ENCODE assay signal across 8 cellular contexts in genomic region chr9:92668746-92669526, GRCh38. TPM values are rescaled to one million over a fixed set of nuclear protein-coding genes. Genes with fewer than 3 reads are reported as not detected.
DNase-seq lines count a peak whose midpoint lies in the region; ATAC-seq, FAIRE-seq and TF ChIP-seq lines count a peak whose summit lies in the region.

No MANE protein-coding gene starts in this region.

- no peaks in the 10 kb centered on the region for H3K9me3 ChIP-seq in esophagus (ENCODE audit: control insufficient read depth in 2 of 2, insufficient read depth in 1 of 2, low read depth in 1 of 2, low read length in 1 of 2)
- no peaks in the 10 kb centered on the region for H3K9me3 ChIP-seq in suprapubic skin

- H3K27me3 ChIP-seq in esophagus (ENCODE audit: control insufficient read depth in 1 of 2, insufficient read depth in 2 of 2, low read length in 2 of 2) (no peaks in the 10 kb centered on the region), suprapubic skin (no peaks in the 10 kb centered on the region)

- H3K27ac Mint-ChIP-seq in CD14-positive monocyte, result peak overlapping the region; percentile 76 to 97 (median 92)
- peak overlapping the region; percentile 59 for H3K27ac Mint-ChIP-seq in activated CD4-positive, alpha-beta memory T cell treated with anti-CD3 and anti-CD28 coated beads, Interleukin-2, amount 10 ng/mL, durations not matched to agents 7 days and 5 days
- peak overlapping the region; percentile 82 to 98 (median 92) for H3K27ac Mint-ChIP-seq in naive thymus-derived CD8-positive, alpha-beta T cell

- TF ChIP-seq CTCF in CD14-positive monocyte (IDR thresholded peaks at IDR 0.05) (no peak), suprapubic skin (IDR thresholded peaks at IDR 0.05) (no peak)

- POLR2A ChIA-PET in activated CD4-positive, alpha-beta memory T cell treated with anti-CD3 and anti-CD28 coated beads, Interleukin-2, amount 10 ng/mL, durations not matched to agents 7 days and 5 days (lab: Charles Lee), result interaction anchor here (1.1 kb wide), 1 partner anchor 554 kb away, joined by 4 read pairs; no protein-coding TSS in a partner anchor
- POLR2A ChIA-PET in naive thymus-derived CD8-positive, alpha-beta T cell (lab: Charles Lee), result no interaction called here

- H3K4me3 Mint-ChIP-seq in CD14-positive monocyte, result peak overlapping the region; percentile 89 to 92
- peak overlapping the region; percentile 96 for H3K4me3 Mint-ChIP-seq in activated CD4-positive, alpha-beta memory T cell treated with anti-CD3 and anti-CD28 coated beads, Interleukin-2, amount 10 ng/mL, durations not matched to agents 7 days and 5 days
- peak overlapping the region; percentile 86 to 98 (median 96) for H3K4me3 Mint-ChIP-seq in naive thymus-derived CD8-positive, alpha-beta T cell

- H3K27me3 Mint-ChIP-seq in CD14-positive monocyte (ENCODE audit: low read depth in 3 of 3), result peaks cover 0 to 1% (median 0%) of the 10 kb centered on the region in 3 donors
- no peaks in the 10 kb centered on the region for H3K27me3 Mint-ChIP-seq in activated CD4-positive, alpha-beta memory T cell treated with anti-CD3 and anti-CD28 coated beads, Interleukin-2, amount 10 ng/mL, durations not matched to agents 7 days and 5 days
- H3K27me3 Mint-ChIP-seq in naive thymus-derived CD8-positive, alpha-beta T cell, result no peaks in the 10 kb centered on the region

- H3K36me3 ChIP-seq in esophagus (ENCODE audit: control insufficient read depth in 2 of 2, insufficient read depth in 2 of 2, low read length in 1 of 2) (peaks cover 0 to 15% of the 10 kb centered on the region in 2 donors), suprapubic skin (peaks cover 2% of the 10 kb centered on the region)

- H3K27ac ChIP-seq in esophagus (ENCODE audit: low read depth in 2 of 2, low read length in 1 of 2) (peak overlapping the region; percentile 98 to 99), suprapubic skin (peak overlapping the region; percentile 97)

- peaks cover 9 to 27% of the 10 kb centered on the region in 2 donors for H3K4me1 ChIP-seq in esophagus (ENCODE audit: control insufficient read depth in 2 of 2, insufficient read depth in 2 of 2, low read length in 1 of 2)
- H3K4me1 ChIP-seq in suprapubic skin, result peaks cover 64% of the 10 kb centered on the region

- DNase-seq in CD14-positive monocyte (ENCODE audit: low spot score) (no peak), HTR-8/SVneo (ENCODE audit: insufficient read length, low spot score) (peak; percentile 51), suprapubic skin (ENCODE audit: low spot score in 2 of 2) (peak; percentile 82 to 83), pons (ENCODE audit: low spot score) (no peak), occipital lobe (lab: John Stamatoyannopoulos, UW) (no peak)
- peak; percentile 49 for DNase-seq in activated CD4-positive, alpha-beta memory T cell treated with anti-CD3 and anti-CD28 coated beads, Interleukin-2, amount 10 ng/mL, durations not matched to agents 7 days and 5 days
- peak in 4 of 10 donors; percentile 6 to 25 (median 7) for DNase-seq in naive thymus-derived CD8-positive, alpha-beta T cell

- H3K4me3 ChIP-seq in esophagus (ENCODE audit: low read depth in 1 of 2, low read length in 2 of 2), result peak overlapping the region; percentile 72 to 96
- H3K4me3 ChIP-seq in suprapubic skin, result peak overlapping the region; percentile 95

- 11 to 16% methylated on average over 14 of the region's 14 CpGs for WGBS in esophagus, 2 donors
- 10% methylated on average over 14 of the region's 14 CpGs for WGBS in suprapubic skin

- FAIRE-seq in HTR-8/SVneo (lab: Jason Lieb, UNC), result no peak

- no peak for ATAC-seq in naive thymus-derived CD8-positive, alpha-beta T cell

- no peak for TF ChIP-seq POLR2A in suprapubic skin (IDR thresholded peaks at IDR 0.05)

- H3K9me3 Mint-ChIP-seq in CD14-positive monocyte, result peaks cover 0 to 2% (median 0%) of the 10 kb centered on the region in 7 donors
- H3K9me3 Mint-ChIP-seq in activated CD4-positive, alpha-beta memory T cell treated with anti-CD3 and anti-CD28 coated beads, Interleukin-2, amount 10 ng/mL, durations not matched to agents 7 days and 5 days, result no peaks in the 10 kb centered on the region
- no peaks in the 10 kb centered on the region for H3K9me3 Mint-ChIP-seq in naive thymus-derived CD8-positive, alpha-beta T cell

- peaks cover 29% of the 10 kb centered on the region for H3K4me1 Mint-ChIP-seq in CD14-positive monocyte
- H3K4me1 Mint-ChIP-seq in activated CD4-positive, alpha-beta memory T cell treated with anti-CD3 and anti-CD28 coated beads, Interleukin-2, amount 10 ng/mL, durations not matched to agents 7 days and 5 days, result peaks cover 49% of the 10 kb centered on the region
- peaks cover 23 to 61% (median 50%) of the 10 kb centered on the region in 4 donors for H3K4me1 Mint-ChIP-seq in naive thymus-derived CD8-positive, alpha-beta T cell

- CTCF ChIA-PET in activated CD4-positive, alpha-beta memory T cell treated with anti-CD3 and anti-CD28 coated beads, Interleukin-2, amount 10 ng/mL, durations not matched to agents 7 days and 5 days (lab: Charles Lee), result no interaction called here

- no peak for TF ChIP-seq EP300 in suprapubic skin (IDR thresholded peaks at IDR 0.05)

- peaks cover 17 to 24% of the 10 kb centered on the region in 2 donors for H3K36me3 Mint-ChIP-seq in CD14-positive monocyte
- H3K36me3 Mint-ChIP-seq in activated CD4-positive, alpha-beta memory T cell treated with anti-CD3 and anti-CD28 coated beads, Interleukin-2, amount 10 ng/mL, durations not matched to agents 7 days and 5 days (ENCODE audit: low read depth), result peaks cover 40% of the 10 kb centered on the region
- H3K36me3 Mint-ChIP-seq in naive thymus-derived CD8-positive, alpha-beta T cell, result peaks cover 0 to 4% (median 0%) of the 10 kb centered on the region in 3 donors

- intact Hi-C loops in CD14-positive monocyte (cut with micrococcal nuclease), result no loop called here

RNA-seq across cellular contexts. Expression of gene IPPK, which starts 1.0 kb away (rescaled TPM):
- polyA plus RNA-seq in CD14-positive monocyte (1 to 10 TPM; 1.9 to 3.2 TPM), esophagus (10 to 100 TPM; 18.7 to 41.1 TPM)
- total RNA-seq in activated CD4-positive, alpha-beta memory T cell treated with anti-CD3 and anti-CD28 coated beads, Interleukin-2, amount 10 ng/mL, durations not matched to agents 7 days and 5 days, result 10 to 100 TPM; 11.4 to 11.5 TPM
- total RNA-seq in naive thymus-derived CD8-positive, alpha-beta T cell, result 1 to 10 TPM; 8.6 to 9.3 TPM
- polyA plus RNA-seq in naive thymus-derived CD8-positive, alpha-beta T cell, result 1 to 10 TPM; 4.4 to 8.5 (median 5.1) TPM
- total RNA-seq in suprapubic skin (10 to 100 TPM; 45.0 to 53.6 (median 50.0) TPM), occipital lobe (16.1 TPM)

Comparison
In these comparisons a context has a peak if more than half of its experiments do, and no peak if none do; other contexts are left out.
1. DNase-seq: peak in HTR-8/SVneo (single experiment), activated CD4-positive, alpha-beta memory T cell treated with anti-CD3 and anti-CD28 coated beads, Interleukin-2, amount 10 ng/mL, durations not matched to agents 7 days and 5 days (single experiment) and suprapubic skin (2 of 2); none in CD14-positive monocyte (single experiment), pons (single experiment) and occipital lobe (single experiment).
2. Peak in every context shown above with its lines, with median percentiles within 50 percentile points of each other: H3K27ac Mint-ChIP-seq and H3K4me3 Mint-ChIP-seq.